In genomic region chr19:1856698-1857603, GRCh38 we compare ENCODE assay signal across 1 cellular context.
TF ChIP-seq lines count a peak whose summit lies in the region.

No MANE protein-coding gene starts in this region.

TF ChIP-seq in K562, 482 proteins besides CTCF, POLR2A, EP300 and RAD21 (continued from another document and continues in another):
- TF ChIP-seq, protein P1, sequence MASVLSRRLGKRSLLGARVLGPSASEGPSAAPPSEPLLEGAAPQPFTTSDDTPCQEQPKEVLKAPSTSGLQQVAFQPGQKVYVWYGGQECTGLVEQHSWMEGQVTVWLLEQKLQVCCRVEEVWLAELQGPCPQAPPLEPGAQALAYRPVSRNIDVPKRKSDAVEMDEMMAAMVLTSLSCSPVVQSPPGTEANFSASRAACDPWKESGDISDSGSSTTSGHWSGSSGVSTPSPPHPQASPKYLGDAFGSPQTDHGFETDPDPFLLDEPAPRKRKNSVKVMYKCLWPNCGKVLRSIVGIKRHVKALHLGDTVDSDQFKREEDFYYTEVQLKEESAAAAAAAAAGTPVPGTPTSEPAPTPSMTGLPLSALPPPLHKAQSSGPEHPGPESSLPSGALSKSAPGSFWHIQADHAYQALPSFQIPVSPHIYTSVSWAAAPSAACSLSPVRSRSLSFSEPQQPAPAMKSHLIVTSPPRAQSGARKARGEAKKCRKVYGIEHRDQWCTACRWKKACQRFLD (CRISPR knock-in tag; IDR thresholded peaks at IDR 0.05), result peak; percentile 21; the same call in 1 of the 2 replicates
- TF ChIP-seq RBM22 (IDR thresholded peaks at IDR 0.05; ENCODE audit: low read depth, low read length, poor library complexity, severe bottlenecking) (peak; percentile 30), SUPT5H (IDR thresholded peaks at IDR 0.05) (peak; percentile 35), NFRKB (IDR thresholded peaks at IDR 0.05; ENCODE audit: low read depth) (0 out of 2 replicates have a peak, but pooled peaks have one; percentile 92), ESRRA (IDR thresholded peaks at IDR 0.05; ENCODE audit: borderline replicate concordance, low read depth) (peak; percentile 55; the same call in 1 of the 2 replicates), RBM15 (IDR thresholded peaks at IDR 0.05; ENCODE audit: insufficient read depth, low read length) (no peak), MBD1 (CRISPR knock-in tag; IDR thresholded peaks at IDR 0.05) (no peak), ZNF589 (CRISPR knock-in tag; IDR thresholded peaks at IDR 0.05; ENCODE audit: low read depth) (0 out of 2 replicates have a peak, but pooled peaks have one; percentile 7), ZNF324 (CRISPR knock-in tag; IDR thresholded peaks at IDR 0.05) (no peak), ZBED1 (IDR thresholded peaks at IDR 0.05) (no peak), SNIP1 (IDR thresholded peaks at IDR 0.05; ENCODE audit: low read depth) (no peak), RBBP5 (IDR thresholded peaks at IDR 0.05; ENCODE audit: borderline replicate concordance, insufficient read depth, low read length, poor library complexity, severe bottlenecking) (peak; percentile 58), SAFB2 (IDR thresholded peaks at IDR 0.05; ENCODE audit: borderline replicate concordance, low read depth, low read length, severe bottlenecking) (no peak), TRIM28 (IDR thresholded peaks at IDR 0.05) (no peak), SP2 (IDR thresholded peaks at IDR 0.05; ENCODE audit: extremely low read depth, low read depth, low read length, poor library complexity, severe bottlenecking) (no peak), ETV6 (IDR thresholded peaks at IDR 0.05; ENCODE audit: borderline replicate concordance in 1 of 2, low read depth in 2 of 2, low read length in 1 of 2) (no peak), ETV6 (CRISPR knock-in tag; IDR thresholded peaks at IDR 0.05; ENCODE audit: borderline replicate concordance) (no peak), SRSF9 (IDR thresholded peaks at IDR 0.05; ENCODE audit: borderline replicate concordance, low read depth, low read length) (no peak), MECOM (CRISPR knock-in tag; IDR thresholded peaks at IDR 0.05) (no peak), ZNF639 (CRISPR knock-in tag; conservative IDR thresholded peaks at IDR 0.05 in 1 of 2, IDR thresholded peaks at IDR 0.05 in 1 of 2) (peak in 1 of 2 experiments; percentile 69; a peak in 1 of 4 replicates), FOXA3 (CRISPR knock-in tag; conservative IDR thresholded peaks at IDR 0.05 in 1 of 2, IDR thresholded peaks at IDR 0.05 in 1 of 2) (no peak), ZNF232 (CRISPR knock-in tag; IDR thresholded peaks at IDR 0.05) (no peak), CBX3 (IDR thresholded peaks at IDR 0.05; ENCODE audit: borderline replicate concordance in 1 of 2, low read length in 2 of 2) (no peak), FOS (IDR thresholded peaks at IDR 0.05; ENCODE audit: extremely low read depth, insufficient read length) (no peak), ZNF444 (CRISPR knock-in tag; IDR thresholded peaks at IDR 0.05) (no peak), EGR1 (conservative IDR thresholded peaks at IDR 0.05) (peak; percentile 95), NFATC3 (IDR thresholded peaks at IDR 0.05) (no peak), HMBOX1 (IDR thresholded peaks at IDR 0.05) (no peak), ZBTB49 (CRISPR knock-in tag; IDR thresholded peaks at IDR 0.05; ENCODE audit: borderline replicate concordance) (no peak), BDP1 (IDR thresholded peaks at IDR 0.05; ENCODE audit: insufficient read depth, insufficient read length) (no peak), HDAC3 (IDR thresholded peaks at IDR 0.05; ENCODE audit: borderline replicate concordance, partially characterized antibody) (no peak), ZFP1 (CRISPR knock-in tag; IDR thresholded peaks at IDR 0.05) (no peak), NEUROD1 (IDR thresholded peaks at IDR 0.05; ENCODE audit: borderline replicate concordance, low read depth, low read length, partially characterized antibody) (no peak)
- TF ChIP-seq, protein P2, sequence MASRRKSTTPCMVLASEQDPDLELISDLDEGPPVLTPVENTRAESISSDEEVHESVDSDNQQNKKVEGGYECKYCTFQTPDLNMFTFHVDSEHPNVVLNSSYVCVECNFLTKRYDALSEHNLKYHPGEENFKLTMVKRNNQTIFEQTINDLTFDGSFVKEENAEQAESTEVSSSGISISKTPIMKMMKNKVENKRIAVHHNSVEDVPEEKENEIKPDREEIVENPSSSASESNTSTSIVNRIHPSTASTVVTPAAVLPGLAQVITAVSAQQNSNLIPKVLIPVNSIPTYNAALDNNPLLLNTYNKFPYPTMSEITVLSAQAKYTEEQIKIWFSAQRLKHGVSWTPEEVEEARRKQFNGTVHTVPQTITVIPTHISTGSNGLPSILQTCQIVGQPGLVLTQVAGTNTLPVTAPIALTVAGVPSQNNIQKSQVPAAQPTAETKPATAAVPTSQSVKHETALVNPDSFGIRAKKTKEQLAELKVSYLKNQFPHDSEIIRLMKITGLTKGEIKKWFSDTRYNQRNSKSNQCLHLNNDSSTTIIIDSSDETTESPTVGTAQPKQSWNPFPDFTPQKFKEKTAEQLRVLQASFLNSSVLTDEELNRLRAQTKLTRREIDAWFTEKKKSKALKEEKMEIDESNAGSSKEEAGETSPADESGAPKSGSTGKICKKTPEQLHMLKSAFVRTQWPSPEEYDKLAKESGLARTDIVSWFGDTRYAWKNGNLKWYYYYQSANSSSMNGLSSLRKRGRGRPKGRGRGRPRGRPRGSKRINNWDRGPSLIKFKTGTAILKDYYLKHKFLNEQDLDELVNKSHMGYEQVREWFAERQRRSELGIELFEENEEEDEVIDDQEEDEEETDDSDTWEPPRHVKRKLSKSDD (conservative IDR thresholded peaks at IDR 0.05; ENCODE audit: low read length), result no peak
- TF ChIP-seq, protein P3, sequence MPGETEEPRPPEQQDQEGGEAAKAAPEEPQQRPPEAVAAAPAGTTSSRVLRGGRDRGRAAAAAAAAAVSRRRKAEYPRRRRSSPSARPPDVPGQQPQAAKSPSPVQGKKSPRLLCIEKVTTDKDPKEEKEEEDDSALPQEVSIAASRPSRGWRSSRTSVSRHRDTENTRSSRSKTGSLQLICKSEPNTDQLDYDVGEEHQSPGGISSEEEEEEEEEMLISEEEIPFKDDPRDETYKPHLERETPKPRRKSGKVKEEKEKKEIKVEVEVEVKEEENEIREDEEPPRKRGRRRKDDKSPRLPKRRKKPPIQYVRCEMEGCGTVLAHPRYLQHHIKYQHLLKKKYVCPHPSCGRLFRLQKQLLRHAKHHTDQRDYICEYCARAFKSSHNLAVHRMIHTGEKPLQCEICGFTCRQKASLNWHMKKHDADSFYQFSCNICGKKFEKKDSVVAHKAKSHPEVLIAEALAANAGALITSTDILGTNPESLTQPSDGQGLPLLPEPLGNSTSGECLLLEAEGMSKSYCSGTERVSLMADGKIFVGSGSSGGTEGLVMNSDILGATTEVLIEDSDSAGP (CRISPR knock-in tag; IDR thresholded peaks at IDR 0.05), result no peak
- TF ChIP-seq, protein P4, sequence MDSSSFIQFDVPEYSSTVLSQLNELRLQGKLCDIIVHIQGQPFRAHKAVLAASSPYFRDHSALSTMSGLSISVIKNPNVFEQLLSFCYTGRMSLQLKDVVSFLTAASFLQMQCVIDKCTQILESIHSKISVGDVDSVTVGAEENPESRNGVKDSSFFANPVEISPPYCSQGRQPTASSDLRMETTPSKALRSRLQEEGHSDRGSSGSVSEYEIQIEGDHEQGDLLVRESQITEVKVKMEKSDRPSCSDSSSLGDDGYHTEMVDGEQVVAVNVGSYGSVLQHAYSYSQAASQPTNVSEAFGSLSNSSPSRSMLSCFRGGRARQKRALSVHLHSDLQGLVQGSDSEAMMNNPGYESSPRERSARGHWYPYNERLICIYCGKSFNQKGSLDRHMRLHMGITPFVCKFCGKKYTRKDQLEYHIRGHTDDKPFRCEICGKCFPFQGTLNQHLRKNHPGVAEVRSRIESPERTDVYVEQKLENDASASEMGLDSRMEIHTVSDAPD (CRISPR knock-in tag; IDR thresholded peaks at IDR 0.05), result no peak
- TF ChIP-seq, protein P5, sequence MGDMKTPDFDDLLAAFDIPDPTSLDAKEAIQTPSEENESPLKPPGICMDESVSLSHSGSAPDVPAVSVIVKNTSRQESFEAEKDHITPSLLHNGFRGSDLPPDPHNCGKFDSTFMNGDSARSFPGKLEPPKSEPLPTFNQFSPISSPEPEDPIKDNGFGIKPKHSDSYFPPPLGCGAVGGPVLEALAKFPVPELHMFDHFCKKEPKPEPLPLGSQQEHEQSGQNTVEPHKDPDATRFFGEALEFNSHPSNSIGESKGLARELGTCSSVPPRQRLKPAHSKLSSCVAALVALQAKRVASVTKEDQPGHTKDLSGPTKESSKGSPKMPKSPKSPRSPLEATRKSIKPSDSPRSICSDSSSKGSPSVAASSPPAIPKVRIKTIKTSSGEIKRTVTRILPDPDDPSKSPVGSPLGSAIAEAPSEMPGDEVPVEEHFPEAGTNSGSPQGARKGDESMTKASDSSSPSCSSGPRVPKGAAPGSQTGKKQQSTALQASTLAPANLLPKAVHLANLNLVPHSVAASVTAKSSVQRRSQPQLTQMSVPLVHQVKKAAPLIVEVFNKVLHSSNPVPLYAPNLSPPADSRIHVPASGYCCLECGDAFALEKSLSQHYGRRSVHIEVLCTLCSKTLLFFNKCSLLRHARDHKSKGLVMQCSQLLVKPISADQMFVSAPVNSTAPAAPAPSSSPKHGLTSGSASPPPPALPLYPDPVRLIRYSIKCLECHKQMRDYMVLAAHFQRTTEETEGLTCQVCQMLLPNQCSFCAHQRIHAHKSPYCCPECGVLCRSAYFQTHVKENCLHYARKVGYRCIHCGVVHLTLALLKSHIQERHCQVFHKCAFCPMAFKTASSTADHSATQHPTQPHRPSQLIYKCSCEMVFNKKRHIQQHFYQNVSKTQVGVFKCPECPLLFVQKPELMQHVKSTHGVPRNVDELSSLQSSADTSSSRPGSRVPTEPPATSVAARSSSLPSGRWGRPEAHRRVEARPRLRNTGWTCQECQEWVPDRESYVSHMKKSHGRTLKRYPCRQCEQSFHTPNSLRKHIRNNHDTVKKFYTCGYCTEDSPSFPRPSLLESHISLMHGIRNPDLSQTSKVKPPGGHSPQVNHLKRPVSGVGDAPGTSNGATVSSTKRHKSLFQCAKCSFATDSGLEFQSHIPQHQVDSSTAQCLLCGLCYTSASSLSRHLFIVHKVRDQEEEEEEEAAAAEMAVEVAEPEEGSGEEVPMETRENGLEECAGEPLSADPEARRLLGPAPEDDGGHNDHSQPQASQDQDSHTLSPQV (IDR thresholded peaks at IDR 0.05), result 0 out of 2 replicates have a peak, but pooled peaks have one; percentile 29
